27 cellular contexts compared by ENCODE assay signal in genomic region chr2:235418918-235419317, GRCh38.
A peak's percentile ranks its signal among the peaks of the same experiment; 100 is the strongest.
DNase-seq lines count a peak whose midpoint lies in the region; ATAC-seq, FAIRE-seq and TF ChIP-seq lines count a peak whose summit lies in the region.
"Had no signal": no experiment of that assay in that cellular context is flagged by ENCODE, and none has a peak within 500 bp of the region (broad histone marks: within the 10 kb centered on the region; RNA-seq: fewer than 3 reads in every experiment).

No MANE protein-coding gene starts in this region.

- in situ Hi-C loops in K562 (cut with MboI): no loop called here

- peak; percentile 7 for TF ChIP-seq CTCF in cardiac muscle cell (IDR thresholded peaks at IDR 0.05; ENCODE audit: low read depth, low read length)
- TF ChIP-seq CTCF in K562 (IDR thresholded peaks at IDR 0.05 in 2 of 3, conservative IDR thresholded peaks at IDR 0.05 in 1 of 3; ENCODE audit: insufficient read depth in 2 of 3, low read depth in 1 of 3, low read length in 3 of 3): no peak
- peak; percentile 10 for TF ChIP-seq CTCF in fibroblast of mammary gland (conservative IDR thresholded peaks at IDR 0.05; ENCODE audit: control insufficient read depth, insufficient read depth, low read depth, low read length)
- TF ChIP-seq CTCF in lower lobe of right lung (IDR thresholded peaks at IDR 0.05): no peak
- TF ChIP-seq CTCF in CD14-positive monocyte (IDR thresholded peaks at IDR 0.05): no peak
- TF ChIP-seq CTCF in vagina (IDR thresholded peaks at IDR 0.05): no peak

- no peaks in the 10 kb centered on the region for H3K4me1 Mint-ChIP-seq in CD14-positive monocyte

- no peak overlapping the region for H3K4me3 ChIP-seq in cardiac muscle cell
- no peak overlapping the region for H3K4me3 ChIP-seq in K562
- H3K4me3 ChIP-seq in fibroblast of mammary gland (ENCODE audit: control insufficient read depth, low read depth, low read length): no peak overlapping the region
- H3K4me3 ChIP-seq in lower lobe of right lung: no peak overlapping the region
- no peak overlapping the region for H3K4me3 ChIP-seq in vagina

- 20% methylated on average over 6 of the region's 7 CpGs for WGBS in K562 (ENCODE audit: insufficient coverage, low coverage, missing lambda C conversion rate)

- DNase-seq in cardiac muscle cell (ENCODE audit: low read depth in 1 of 2, low spot score in 1 of 2) (peak in 1 of 2 donors; percentile 51), left cardiac atrium (no peak), K562 (ENCODE audit: extremely low read depth in 1 of 4, low spot score in 3 of 4) (peak in 1 of 4 experiments; percentile 21), fibroblast of mammary gland (ENCODE audit: low read depth) (peak; percentile 60), lower lobe of right lung (no peak), CD14-positive monocyte (ENCODE audit: low spot score) (no peak), vagina (ENCODE audit: extremely low spot score in 2 of 2) (no peak), nucleus accumbens (lab: John Stamatoyannopoulos, UW) (no peak)
- DNase-seq: C1 segment of cervical spinal cord; Caco-2; CD8-positive, alpha-beta T cell; DMS79 treated with DMSO at 0.1 percent for 48 hours; GF-D8; Kasumi-1; NCI-H1092 treated with DMSO at 0.1 percent for 48 hours; NCI-H1436; NCI-H187; NCI-H2081 treated with DMSO at 0.1 percent for 48 hours; NCI-H446; NCI-H524 treated with DMSO at 0.1 percent for 48 hours; SHP77 had no signal

- no peak overlapping the region for H3K4me3 Mint-ChIP-seq in CD14-positive monocyte
- H3K4me3 Mint-ChIP-seq: CD8-positive, alpha-beta T cell had no signal

- TF ChIP-seq EP300 in K562 (IDR thresholded peaks at IDR 0.05; ENCODE audit: low read length): no peak

- no peaks in the 10 kb centered on the region for H3K79me2 ChIP-seq in K562 (ENCODE audit: control insufficient read depth, insufficient read depth, low read length)

- H3K36me3 ChIP-seq in cardiac muscle cell: no peaks in the 10 kb centered on the region
- no peaks in the 10 kb centered on the region for H3K36me3 ChIP-seq in K562 (ENCODE audit: control insufficient read depth, insufficient read depth, low read length)
- no peaks in the 10 kb centered on the region for H3K36me3 ChIP-seq in lower lobe of right lung
- no peaks in the 10 kb centered on the region for H3K36me3 ChIP-seq in vagina

- CTCF ChIA-PET in K562 (lab: Yijun Ruan, JAX; ENCODE audit: low intra/inter-chr PET ratio): no interaction called here

- H3K9me3 ChIP-seq in cardiac muscle cell (ENCODE audit: low read depth) (no peaks in the 10 kb centered on the region), K562 (replicated peaks; ENCODE audit: control insufficient read depth, insufficient read depth, low read depth, low read length) (no peaks in the 10 kb centered on the region), lower lobe of right lung (no peaks in the 10 kb centered on the region), vagina (no peaks in the 10 kb centered on the region)
- H3K9me3 ChIP-seq: Caco-2 had no signal

- H3K27ac ChIP-seq in cardiac muscle cell (no peak overlapping the region), K562 (ENCODE audit: extremely low read depth, low read depth, low read length) (no peak overlapping the region), lower lobe of right lung (no peak overlapping the region), vagina (no peak overlapping the region)
- H3K27ac ChIP-seq: HL-60, RWPE1 had no signal

- TF ChIP-seq POLR2A in K562 (conservative IDR thresholded peaks at IDR 0.05): no peak
- TF ChIP-seq POLR2A in vagina (IDR thresholded peaks at IDR 0.05): no peak

- H3K9ac ChIP-seq in K562 (ENCODE audit: insufficient read depth in 1 of 2, low read depth in 2 of 2, low read length in 2 of 2): no peak overlapping the region; a peak in 1 of 4 replicates

- no peak for TF ChIP-seq RAD21 in K562 (CRISPR knock-in tag; conservative IDR thresholded peaks at IDR 0.05 in 1 of 2, IDR thresholded peaks at IDR 0.05 in 1 of 2)

- H3K9me1 ChIP-seq in K562 (ENCODE audit: control insufficient read depth, insufficient read depth, low read length): no peaks in the 10 kb centered on the region

- H3K4me1 ChIP-seq in cardiac muscle cell (ENCODE audit: low read depth): no peaks in the 10 kb centered on the region
- H3K4me1 ChIP-seq in K562 (replicated peaks in 1 of 2; ENCODE audit: control insufficient read depth in 2 of 2, insufficient read depth in 2 of 2, low read length in 2 of 2): peaks cover 10 to 17% of the 10 kb centered on the region in 2 experiments; a peak in 4 of 5 replicates
- peaks cover 12% of the 10 kb centered on the region for H3K4me1 ChIP-seq in lower lobe of right lung
- H3K4me1 ChIP-seq in vagina: no peaks in the 10 kb centered on the region
- H3K4me1 ChIP-seq: Caco-2 had no signal

- peaks cover 1 to 5% (median 2%) of the 10 kb centered on the region in 3 donors for H3K27me3 Mint-ChIP-seq in CD14-positive monocyte (ENCODE audit: low read depth in 3 of 3)

- no peak overlapping the region for H3K4me2 ChIP-seq in K562 (ENCODE audit: insufficient read depth, low read length)

- no peak for ATAC-seq in left cardiac atrium
- ATAC-seq in K562: peak; percentile 68
- ATAC-seq in lower lobe of right lung: no peak
- ATAC-seq: CD8-positive, alpha-beta T cell; HCT116; Panc1 had no signal

- POLR2A ChIA-PET in K562 (lab: Yijun Ruan, JAX): interaction anchor here (0.9 to 1.6 kb wide), 3 partner anchors 10 to 14 kb away, joined by 3 to 5 read pairs (median 4); no protein-coding TSS in a partner anchor

- BruUV-seq in K562 (replicated peaks; lab: Mats Ljungman, UMichigan): no TSS peak

- no peak overlapping the region for H3K27ac Mint-ChIP-seq in CD14-positive monocyte
- H3K27ac Mint-ChIP-seq: CD8-positive, alpha-beta T cell had no signal

- no peaks in the 10 kb centered on the region for H3K27me3 ChIP-seq in cardiac muscle cell
- no peaks in the 10 kb centered on the region for H3K27me3 ChIP-seq in K562 (ENCODE audit: control insufficient read depth in 2 of 2, insufficient read depth in 2 of 2, low read length in 2 of 2)
- H3K27me3 ChIP-seq in lower lobe of right lung (ENCODE audit: low read depth): no peaks in the 10 kb centered on the region
- no peaks in the 10 kb centered on the region for H3K27me3 ChIP-seq in vagina

- H2AFZ ChIP-seq in K562 (ENCODE audit: low read depth, low read length): peak overlapping the region; percentile 63

- intact Hi-C loops in left cardiac atrium (cut with DNase I): no loop called here
- intact Hi-C loops in K562 (cut with micrococcal nuclease): no loop called here
- intact Hi-C loops in lower lobe of right lung (cut with DNase I): no loop called here
- intact Hi-C loops in CD14-positive monocyte (cut with micrococcal nuclease): no loop called here
- intact Hi-C loops in vagina (cut with DNase I): no loop called here

- H3K9me3 Mint-ChIP-seq in CD14-positive monocyte: peaks cover 5 to 18% (median 8%) of the 10 kb centered on the region in 7 donors

- no peaks in the 10 kb centered on the region for H4K20me1 ChIP-seq in K562 (replicated peaks; ENCODE audit: control insufficient read depth, insufficient read depth, low read length)

- no peaks in the 10 kb centered on the region for H3K36me3 Mint-ChIP-seq in CD14-positive monocyte
- H3K36me3 Mint-ChIP-seq: CD8-positive, alpha-beta T cell had no signal

- FAIRE-seq in K562 (lab: Jason Lieb, UNC): peak; percentile 23
- FAIRE-seq: A204.1, GM12891 had no signal

TF ChIP-seq in K562, 482 proteins besides CTCF, POLR2A, EP300 and RAD21 (continues in another document):
- TF ChIP-seq HDAC1 (IDR thresholded peaks at IDR 0.05) (no peak), MEIS2 (IDR thresholded peaks at IDR 0.05; ENCODE audit: partially characterized antibody) (no peak), SLC30A9 (CRISPR knock-in tag; IDR thresholded peaks at IDR 0.05) (no peak), ETS2 (tag; IDR thresholded peaks at IDR 0.05; ENCODE audit: borderline replicate concordance, poor library complexity, severe bottlenecking) (no peak), RBM25 (IDR thresholded peaks at IDR 0.05; ENCODE audit: low read depth, low read length, severe bottlenecking) (no peak), GATA2 (CRISPR knock-in tag; IDR thresholded peaks at IDR 0.05) (no peak), GTF3C2 (IDR thresholded peaks at IDR 0.05; ENCODE audit: borderline replicate concordance, extremely low read depth, insufficient read length) (no peak), TRIM24 (IDR thresholded peaks at IDR 0.05) (no peak), CBFA2T2 (conservative IDR thresholded peaks at IDR 0.05) (no peak)

Comparison
In these comparisons a context has a peak if more than half of its experiments do, and no peak if none do; other contexts are left out.
1. CTCF ChIP-seq: peak in cardiac muscle cell (single experiment) and fibroblast of mammary gland (single experiment); none in K562 (0 of 3), lower lobe of right lung (single experiment), CD14-positive monocyte (single experiment) and vagina (0 of 3).